ENCODE assay signal across 8 cellular contexts in the genomic region with DNA sequence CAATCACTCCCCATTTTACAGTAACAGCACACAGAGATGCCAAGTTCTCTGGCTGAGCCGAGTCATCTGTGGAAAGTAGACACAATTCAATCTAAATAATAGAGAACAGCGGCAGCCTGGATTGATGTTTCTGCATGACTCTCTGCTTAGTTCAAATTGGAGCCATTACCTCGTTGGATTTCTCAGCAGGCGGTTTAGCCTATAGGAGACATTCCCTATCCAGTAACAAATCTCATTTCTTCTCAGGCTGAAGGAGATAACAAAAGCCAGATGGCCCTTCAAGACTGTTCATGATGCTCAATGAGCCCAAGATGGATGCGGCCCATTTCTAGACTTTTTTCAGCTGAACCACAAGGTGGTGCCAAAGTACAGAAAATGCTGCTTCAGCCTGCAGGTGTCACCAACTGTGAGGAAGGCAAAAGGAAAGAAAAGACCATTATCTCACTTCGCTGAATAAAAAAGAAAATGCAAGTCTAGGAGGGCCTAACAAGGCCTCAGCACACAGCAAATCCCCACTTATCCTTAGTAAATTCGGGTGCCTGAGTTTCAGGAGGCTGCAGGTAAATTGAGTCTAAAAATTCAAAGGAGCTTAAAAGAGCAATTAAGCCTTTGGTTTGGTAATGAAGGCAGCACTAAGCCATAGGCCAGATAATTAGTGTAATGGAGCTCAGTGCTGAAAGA.
DNase-seq lines count a peak whose midpoint lies in the region; ATAC-seq and TF ChIP-seq lines count a peak whose summit lies in the region.

No MANE protein-coding gene starts in this region.

- H3K27ac ChIP-seq in colonic mucosa: no peak overlapping the region

- no peak for TF ChIP-seq POLR2A in GM18505 (IDR thresholded peaks at IDR 0.05; ENCODE audit: borderline replicate concordance, extremely low read depth, insufficient read depth, insufficient read length)

- no peaks in the 10 kb centered on the region for H3K9me3 ChIP-seq in colonic mucosa

- peak; percentile 50 to 63 for DNase-seq in AML-193 (lab: John Stamatoyannopoulos, UW)
- peak; percentile 69 for DNase-seq in NCI-H1436 treated with DMSO at 0.1 percent for 48 hours (lab: John Stamatoyannopoulos, UW)
- DNase-seq in T1000 (lab: John Stamatoyannopoulos, UW): peak; percentile 23
- DNase-seq in colonic mucosa: peak; percentile 37
- no peak for DNase-seq in left colon
- peak in 2 of 3 experiments; percentile 13 to 28 for DNase-seq in stimulated activated CD4-positive, alpha-beta T cell treated with anti-CD3 and anti-CD28 coated beads, TNF-alpha, amount 100 ng/mL, for 24 hours (ENCODE audit: low read depth in 3 of 3)

- H3K4me3 ChIP-seq in colonic mucosa: no peak overlapping the region

- intact Hi-C loops in colonic mucosa (cut with DNase I) (loop anchor here (5.0 kb wide), 2 partner anchors 181 to 406 kb away; no protein-coding TSS in a partner anchor), left colon (cut with DNase I, micrococcal nuclease) (loop anchor here in 1 of 2 donors (5.0 to 10.0 kb wide), 2 partner anchors 181 to 419 kb away; no protein-coding TSS in a partner anchor)

- no peaks in the 10 kb centered on the region for H3K36me3 ChIP-seq in colonic mucosa

- ATAC-seq in GM18505 (IDR thresholded peaks at IDR 0.05; ENCODE audit: unreplicated experiment) (peak; percentile 79), HG02884 (IDR thresholded peaks at IDR 0.05; ENCODE audit: unreplicated experiment) (peak; percentile 90), left colon (peak; percentile 76)

- H3K27me3 ChIP-seq in colonic mucosa: no peaks in the 10 kb centered on the region

- H3K9ac ChIP-seq in colonic mucosa (ENCODE audit: low read depth in 2 of 2, low read length in 2 of 2): no peak overlapping the region

- H3K4me1 ChIP-seq in colonic mucosa: peaks cover 4% of the 10 kb centered on the region

- TF ChIP-seq CTCF in colonic mucosa (IDR thresholded peaks at IDR 0.05): peak; percentile 68

Comparison
In these comparisons a context has a peak if more than half of its experiments do, and no peak if none do; other contexts are left out.
1. DNase-seq: peak in AML-193 (2 of 2), NCI-H1436 treated with DMSO at 0.1 percent for 48 hours (single experiment), T1000 (single experiment), colonic mucosa (single experiment) and stimulated activated CD4-positive, alpha-beta T cell treated with anti-CD3 and anti-CD28 coated beads, TNF-alpha, amount 100 ng/mL, for 24 hours (2 of 3); none in left colon (0 of 2).
2. Peak in every context shown above with its lines, with median percentiles within 50 percentile points of each other: ATAC-seq.